In genomic region chr7:2200584-2200980, GRCh38 we compare ENCODE assay signal across 24 cellular contexts. TPM values are rescaled to one million over a fixed set of nuclear protein-coding genes. Genes with fewer than 3 reads are reported as not detected.
DNase-seq lines count a peak whose midpoint lies in the region; ATAC-seq and TF ChIP-seq lines count a peak whose summit lies in the region.
"Had no signal": no experiment of that assay in that cellular context is flagged by ENCODE, and none has a peak within 500 bp of the region (broad histone marks: within the 10 kb centered on the region; RNA-seq: fewer than 3 reads in every experiment).

No MANE protein-coding gene starts in this region.

- H2BK15ac ChIP-seq in neuronal stem cell (ENCODE audit: low read length): no peak overlapping the region

- H3K4me1 ChIP-seq in BLaER1 (peaks cover 93% of the 10 kb centered on the region), endodermal cell (ENCODE audit: control insufficient read depth, insufficient read depth, low read length) (peaks cover 11% of the 10 kb centered on the region), neuronal stem cell (ENCODE audit: control insufficient read depth in 2 of 2, insufficient read depth in 1 of 2, low read depth in 1 of 2, low read length in 2 of 2) (peaks cover 7 to 17% of the 10 kb centered on the region in 2 donors)

- H4K20me1 ChIP-seq in BLaER1: peaks cover 35% of the 10 kb centered on the region; the same call in 1 of the 2 replicates

- H4K91ac ChIP-seq in neuronal stem cell (ENCODE audit: low read depth, low read length, poor library complexity): no peak overlapping the region

- no peak overlapping the region for H4K8ac ChIP-seq in neuronal stem cell (ENCODE audit: low read depth, low read length)

- no peak overlapping the region for H3K18ac ChIP-seq in neuronal stem cell (ENCODE audit: low read length)

- H3K36me3 ChIP-seq in BLaER1 (peaks cover 63% of the 10 kb centered on the region), endodermal cell (ENCODE audit: control insufficient read depth, insufficient read depth, low read length) (peaks cover 35% of the 10 kb centered on the region), neuronal stem cell (replicated peaks in 1 of 2; ENCODE audit: control insufficient read depth in 2 of 2, insufficient read depth in 2 of 2, low read length in 2 of 2) (peaks cover 13 to 70% of the 10 kb centered on the region in 2 donors)

- no peak overlapping the region for H3K23ac ChIP-seq in neuronal stem cell (ENCODE audit: low read depth, low read length, poor library complexity)

- peak overlapping the region; percentile 20 for H3K27ac Mint-ChIP-seq in endodermal cell
- H3K27ac Mint-ChIP-seq: GM23338 had no signal

- H3K4me1 Mint-ChIP-seq in endodermal cell: peaks cover 21% of the 10 kb centered on the region
- H3K4me1 Mint-ChIP-seq: GM23338 had no signal

- no peak overlapping the region for H2BK120ac ChIP-seq in neuronal stem cell (ENCODE audit: low read depth, low read length)

- H2BK5ac ChIP-seq in neuronal stem cell (ENCODE audit: low read length): no peak overlapping the region

- no peaks in the 10 kb centered on the region for H3K27me3 Mint-ChIP-seq in endodermal cell (ENCODE audit: insufficient read depth)
- H3K27me3 Mint-ChIP-seq: CD4-positive, alpha-beta memory T cell had no signal

- no peak for ATAC-seq in HG03342 (IDR thresholded peaks at IDR 0.05; ENCODE audit: unreplicated experiment)
- ATAC-seq: GM12878, GM23338, HCT116 had no signal

- DNase-seq in activated CD8-positive, alpha-beta memory T cell treated with anti-CD3 and anti-CD28 coated beads, Interleukin-2, amount 50 U/mL, for 48 hours: peak; percentile 34
- no peak for DNase-seq in activated CD8-positive, alpha-beta memory T cell treated with anti-CD3 and anti-CD28 coated beads for 24 hours
- DNase-seq in endodermal cell (peak; percentile 34), neuronal stem cell (ENCODE audit: low spot score) (no peak), iPS-NIHi7 (ENCODE audit: extremely low spot score) (no peak)
- DNase-seq in activated CD4-positive, CD25-positive, alpha-beta regulatory T cell treated with anti-CD3 and anti-CD28 coated beads, Interleukin-2, amount 50 U/mL, for 72 hours: no peak
- DNase-seq: ACHN; CD4-positive, alpha-beta memory T cell; DND-41; Kasumi-1; MG63; NCI-H1417; NCI-H187; NCI-H446; NCI-H526; SHP77 had no signal

- H3K79me1 ChIP-seq in neuronal stem cell (ENCODE audit: low read depth, low read length): peaks cover 15% of the 10 kb centered on the region

- H3K9me3 Mint-ChIP-seq in endodermal cell: peaks cover 1% of the 10 kb centered on the region

- TF ChIP-seq CTCF in endodermal cell (conservative IDR thresholded peaks at IDR 0.05): no peak

- no peak overlapping the region for H3K14ac ChIP-seq in neuronal stem cell (ENCODE audit: low read length)

- H3K4me3 Mint-ChIP-seq in endodermal cell: no peak overlapping the region
- H3K4me3 Mint-ChIP-seq: CD4-positive, alpha-beta memory T cell; GM23338 had no signal

- 93 to 97% methylated on average over 16 to 18 of the region's 18 CpGs for WGBS in endodermal cell (ENCODE audit: insufficient coverage in 1 of 2, insufficient read length in 1 of 2), 2 experiments
- no CpG with 5 or more reads among the region's 18 CpGs for WGBS in neuronal stem cell (ENCODE audit: extremely low coverage in 2 of 2, insufficient read length in 2 of 2, insufficient replicate concordance in 1 of 2), 2 donors

- H3K4me2 ChIP-seq in BLaER1 (peak overlapping the region; percentile 86), neuronal stem cell (ENCODE audit: insufficient read depth, low read length, poor library complexity, severe bottlenecking) (no peak overlapping the region)
- H3K4me2 ChIP-seq: GM23338 had no signal

- no peak overlapping the region for H3K9ac ChIP-seq in BLaER1
- H3K9ac ChIP-seq in endodermal cell (ENCODE audit: extremely low read depth, low read length, poor library complexity, severe bottlenecking): no peak overlapping the region
- H3K9ac ChIP-seq in neuronal stem cell (ENCODE audit: low read depth, low read length, poor library complexity): peak overlapping the region; percentile 50

- H2AK5ac ChIP-seq in neuronal stem cell (ENCODE audit: low read depth, low read length): no peak overlapping the region

- H3K27ac ChIP-seq in BLaER1 (peak overlapping the region; percentile 20; the same call in 1 of the 2 replicates), endodermal cell (ENCODE audit: low read depth, low read length) (no peak overlapping the region), neuronal stem cell (replicated peaks; ENCODE audit: low read length) (no peak overlapping the region)
- H3K27ac ChIP-seq: 22Rv1; BLaER1 treated with 17β-estradiol and CSF1 and Interleukin-3, amounts not matched to agents 10 nM and 100 nM had no signal

- H3K4me3 ChIP-seq in BLaER1: no peak overlapping the region
- no peak overlapping the region for H3K4me3 ChIP-seq in endodermal cell (ENCODE audit: low read length)
- H3K4me3 ChIP-seq in neuronal stem cell (ENCODE audit: low read length in 2 of 2): no peak overlapping the region
- H3K4me3 ChIP-seq: BLaER1 treated with 17β-estradiol and CSF1 and Interleukin-3, amounts not matched to agents 10 nM and 100 nM; GM12878; GM23338; MG63 had no signal

- H3K36me3 Mint-ChIP-seq in endodermal cell (ENCODE audit: low read depth): peaks cover 48% of the 10 kb centered on the region

- no peak overlapping the region for H3K4ac ChIP-seq in neuronal stem cell (ENCODE audit: low read length)

- H3K9me3 ChIP-seq in BLaER1 (peaks cover 3% of the 10 kb centered on the region), endodermal cell (ENCODE audit: control insufficient read depth, low read length) (no peaks in the 10 kb centered on the region), neuronal stem cell (replicated peaks in 1 of 2; ENCODE audit: control insufficient read depth in 2 of 2, insufficient read depth in 1 of 2, low read depth in 1 of 2, low read length in 2 of 2) (peaks cover 7 to 9% of the 10 kb centered on the region in 2 donors)
- H3K9me3 ChIP-seq: Caco-2, MG63 had no signal

- H3K27me3 ChIP-seq in BLaER1: no peaks in the 10 kb centered on the region
- no peaks in the 10 kb centered on the region for H3K27me3 ChIP-seq in endodermal cell (ENCODE audit: control insufficient read depth, insufficient read depth, low read length, poor library complexity, severe bottlenecking)
- no peaks in the 10 kb centered on the region for H3K27me3 ChIP-seq in neuronal stem cell (ENCODE audit: control insufficient read depth in 3 of 3, insufficient read depth in 3 of 3, low read depth in 1 of 3, low read length in 3 of 3)
- H3K27me3 ChIP-seq: BLaER1 treated with 17β-estradiol and CSF1 and Interleukin-3, amounts not matched to agents 10 nM and 100 nM; MG63 had no signal

- no peak overlapping the region for H2AFZ ChIP-seq in neuronal stem cell (ENCODE audit: low read length)
- H2AFZ ChIP-seq: GM23338 had no signal

- no peak overlapping the region for H2BK12ac ChIP-seq in neuronal stem cell (ENCODE audit: low read length)

RNA-seq across cellular contexts. Expression of gene MAD1L1, which starts 32.2 kb away (rescaled TPM):
- 10 to 100 TPM; 59.1 to 61.4 TPM for total RNA-seq in endodermal cell
- 33.1 TPM for polyA plus RNA-seq in endodermal cell (2013, experiment 1 of 2)
- 29.4 TPM for polyA plus RNA-seq in endodermal cell (2013, experiment 2 of 2)
- 20.0 TPM for polyA plus RNA-seq in neuronal stem cell (2013, experiment 1 of 2)
- polyA plus RNA-seq in neuronal stem cell (2013, experiment 2 of 2): 18.9 TPM

RNA-seq across cellular contexts. Expression of gene MRM2, which starts 41.4 kb away (rescaled TPM):
- 10 to 100 TPM; 38.9 TPM for total RNA-seq in endodermal cell
- 33.3 TPM for polyA plus RNA-seq in endodermal cell (2013, experiment 1 of 2)
- 31.5 TPM for polyA plus RNA-seq in endodermal cell (2013, experiment 2 of 2)
- polyA plus RNA-seq in neuronal stem cell (2013, experiment 1 of 2): 21.4 TPM
- polyA plus RNA-seq in neuronal stem cell (2013, experiment 2 of 2): 21.4 TPM

RNA-seq across cellular contexts. Expression of gene NUDT1, which starts 41.4 kb away (rescaled TPM):
- total RNA-seq in endodermal cell: 10 to 100 TPM; 56.0 to 84.7 TPM
- polyA plus RNA-seq in endodermal cell (2013, experiment 1 of 2): 64.0 TPM
- polyA plus RNA-seq in endodermal cell (2013, experiment 2 of 2): 61.0 TPM
- 46.7 TPM for polyA plus RNA-seq in neuronal stem cell (2013, experiment 1 of 2)
- polyA plus RNA-seq in neuronal stem cell (2013, experiment 2 of 2): 46.4 TPM

Comparison
In these comparisons a context has a peak if more than half of its experiments do, and no peak if none do; other contexts are left out.
1. DNase-seq: peak in activated CD8-positive, alpha-beta memory T cell treated with anti-CD3 and anti-CD28 coated beads, Interleukin-2, amount 50 U/mL, for 48 hours (single experiment) and endodermal cell (single experiment); none in activated CD8-positive, alpha-beta memory T cell treated with anti-CD3 and anti-CD28 coated beads for 24 hours (single experiment), neuronal stem cell (single experiment), iPS-NIHi7 (single experiment) and activated CD4-positive, CD25-positive, alpha-beta regulatory T cell treated with anti-CD3 and anti-CD28 coated beads, Interleukin-2, amount 50 U/mL, for 72 hours (single experiment).